2 cellular contexts compared by ENCODE assay signal in the genomic region with DNA sequence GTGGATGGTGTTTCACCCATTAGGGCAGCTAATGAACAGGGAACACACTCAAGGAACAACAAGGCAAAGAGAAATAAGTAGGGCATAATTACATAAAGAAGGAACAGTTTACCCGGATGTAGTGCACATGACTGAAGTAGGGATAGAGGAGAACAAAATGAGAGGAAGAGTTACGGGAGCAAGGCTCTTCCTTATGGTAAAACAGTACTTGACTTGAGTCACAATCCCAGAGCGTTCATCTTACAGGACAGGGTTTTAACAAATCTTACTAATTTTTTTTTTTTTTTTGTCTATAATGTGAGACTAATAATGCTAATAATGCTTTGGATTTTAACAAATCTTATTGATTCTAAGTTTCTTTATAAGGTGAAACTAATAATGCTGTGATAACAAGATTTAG.
TF ChIP-seq lines count a peak whose summit lies in the region.

No MANE protein-coding gene starts in this region.

TF ChIP-seq in HepG2, 621 proteins besides CTCF, POLR2A, EP300 and RAD21:
- TF ChIP-seq ZBTB39 (CRISPR knock-in tag; IDR thresholded peaks at IDR 0.05) (no peak), CREB1 (IDR thresholded peaks at IDR 0.05) (no peak), CREB1 (CRISPR knock-in tag; IDR thresholded peaks at IDR 0.05) (no peak), ZNF850 (CRISPR knock-in tag; conservative IDR thresholded peaks at IDR 0.05) (no peak), SAP130 (CRISPR knock-in tag; IDR thresholded peaks at IDR 0.05; ENCODE audit: low read depth) (no peak), MATR3 (CRISPR knock-in tag; IDR thresholded peaks at IDR 0.05) (no peak), GABPA (IDR thresholded peaks at IDR 0.05; ENCODE audit: low read depth, low read length) (no peak), GABPA (CRISPR knock-in tag; IDR thresholded peaks at IDR 0.05; ENCODE audit: low read depth) (no peak), STAT5B (CRISPR knock-in tag; IDR thresholded peaks at IDR 0.05) (no peak)
- TF ChIP-seq, protein P1, sequence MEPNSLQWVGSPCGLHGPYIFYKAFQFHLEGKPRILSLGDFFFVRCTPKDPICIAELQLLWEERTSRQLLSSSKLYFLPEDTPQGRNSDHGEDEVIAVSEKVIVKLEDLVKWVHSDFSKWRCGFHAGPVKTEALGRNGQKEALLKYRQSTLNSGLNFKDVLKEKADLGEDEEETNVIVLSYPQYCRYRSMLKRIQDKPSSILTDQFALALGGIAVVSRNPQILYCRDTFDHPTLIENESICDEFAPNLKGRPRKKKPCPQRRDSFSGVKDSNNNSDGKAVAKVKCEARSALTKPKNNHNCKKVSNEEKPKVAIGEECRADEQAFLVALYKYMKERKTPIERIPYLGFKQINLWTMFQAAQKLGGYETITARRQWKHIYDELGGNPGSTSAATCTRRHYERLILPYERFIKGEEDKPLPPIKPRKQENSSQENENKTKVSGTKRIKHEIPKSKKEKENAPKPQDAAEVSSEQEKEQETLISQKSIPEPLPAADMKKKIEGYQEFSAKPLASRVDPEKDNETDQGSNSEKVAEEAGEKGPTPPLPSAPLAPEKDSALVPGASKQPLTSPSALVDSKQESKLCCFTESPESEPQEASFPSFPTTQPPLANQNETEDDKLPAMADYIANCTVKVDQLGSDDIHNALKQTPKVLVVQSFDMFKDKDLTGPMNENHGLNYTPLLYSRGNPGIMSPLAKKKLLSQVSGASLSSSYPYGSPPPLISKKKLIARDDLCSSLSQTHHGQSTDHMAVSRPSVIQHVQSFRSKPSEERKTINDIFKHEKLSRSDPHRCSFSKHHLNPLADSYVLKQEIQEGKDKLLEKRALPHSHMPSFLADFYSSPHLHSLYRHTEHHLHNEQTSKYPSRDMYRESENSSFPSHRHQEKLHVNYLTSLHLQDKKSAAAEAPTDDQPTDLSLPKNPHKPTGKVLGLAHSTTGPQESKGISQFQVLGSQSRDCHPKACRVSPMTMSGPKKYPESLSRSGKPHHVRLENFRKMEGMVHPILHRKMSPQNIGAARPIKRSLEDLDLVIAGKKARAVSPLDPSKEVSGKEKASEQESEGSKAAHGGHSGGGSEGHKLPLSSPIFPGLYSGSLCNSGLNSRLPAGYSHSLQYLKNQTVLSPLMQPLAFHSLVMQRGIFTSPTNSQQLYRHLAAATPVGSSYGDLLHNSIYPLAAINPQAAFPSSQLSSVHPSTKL (CRISPR knock-in tag; IDR thresholded peaks at IDR 0.05), result no peak
- TF ChIP-seq, protein P2, sequence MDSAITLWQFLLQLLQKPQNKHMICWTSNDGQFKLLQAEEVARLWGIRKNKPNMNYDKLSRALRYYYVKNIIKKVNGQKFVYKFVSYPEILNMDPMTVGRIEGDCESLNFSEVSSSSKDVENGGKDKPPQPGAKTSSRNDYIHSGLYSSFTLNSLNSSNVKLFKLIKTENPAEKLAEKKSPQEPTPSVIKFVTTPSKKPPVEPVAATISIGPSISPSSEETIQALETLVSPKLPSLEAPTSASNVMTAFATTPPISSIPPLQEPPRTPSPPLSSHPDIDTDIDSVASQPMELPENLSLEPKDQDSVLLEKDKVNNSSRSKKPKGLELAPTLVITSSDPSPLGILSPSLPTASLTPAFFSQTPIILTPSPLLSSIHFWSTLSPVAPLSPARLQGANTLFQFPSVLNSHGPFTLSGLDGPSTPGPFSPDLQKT (CRISPR knock-in tag; IDR thresholded peaks at IDR 0.05; ENCODE audit: borderline replicate concordance), result no peak

TF ChIP-seq in H1, 55 proteins besides CTCF, POLR2A, EP300 and RAD21:
- TF ChIP-seq ZNF274 (IDR thresholded peaks at IDR 0.05; ENCODE audit: borderline replicate concordance, extremely low read depth, low read length) (no peak), POLR2AphosphoS5 (IDR thresholded peaks at IDR 0.05; ENCODE audit: low read depth, low read length) (no peak), GTF2F1 (IDR thresholded peaks at IDR 0.05; ENCODE audit: borderline replicate concordance, low read depth, low read length) (no peak), JUND (IDR thresholded peaks at IDR 0.05; ENCODE audit: low read length) (no peak), PHF8 (conservative IDR thresholded peaks at IDR 0.05; ENCODE audit: low read depth, low read length) (no peak), CBX8 (IDR thresholded peaks at IDR 0.05; ENCODE audit: borderline replicate concordance, low read depth, low read length) (no peak), EGR1 (IDR thresholded peaks at IDR 0.05; ENCODE audit: borderline replicate concordance, low read depth, low read length) (no peak)
TF ChIP-seq in H1: peak in this region for 0.
